ENCODE assay signal across 8 cellular contexts in genomic region chr5:181217805-181218065, GRCh38. TPM values are rescaled to one million over a fixed set of nuclear protein-coding genes. Genes with fewer than 3 reads are reported as not detected.
DNase-seq lines count a peak whose midpoint lies in the region; ATAC-seq, FAIRE-seq and TF ChIP-seq lines count a peak whose summit lies in the region.

No MANE protein-coding gene starts in this region.

- TF ChIP-seq EP300 in HepG2 (IDR thresholded peaks at IDR 0.05; ENCODE audit: low read depth in 2 of 2, low read length in 2 of 2) (no peak), HepG2 (CRISPR knock-in tag; IDR thresholded peaks at IDR 0.05; ENCODE audit: borderline replicate concordance) (no peak)

- in situ Hi-C loops in HepG2 (cut with HindIII; ENCODE audit: extremely low pct_ligation_motif_present, low pct_unique_long_range_greater_than_20kb) = no loop called here

- H3K4me3 ChIP-seq in HUES64 (ENCODE audit: low read length) = peak overlapping the region; percentile 73
- H3K4me3 ChIP-seq in astrocyte (ENCODE audit: insufficient read depth, low read depth, low read length) = peak overlapping the region; percentile 41
- H3K4me3 ChIP-seq in HepG2 (replicated peaks in 1 of 3; ENCODE audit: insufficient read depth in 1 of 3, low read depth in 2 of 3, low read length in 3 of 3) = peak overlapping the region; percentile 49 to 78 (median 67)
- H3K4me3 ChIP-seq in thymus (ENCODE audit: low read length) = peak overlapping the region; percentile 51

- peak overlapping the region; percentile 73 for H3K27ac Mint-ChIP-seq in astrocyte (ENCODE audit: unreplicated experiment)

- 6% methylated on average over 13 of the region's 13 CpGs for WGBS in HUES64
- under 1% methylated on average over 13 of the region's 13 CpGs for WGBS in HepG2 (ENCODE audit: low lambda C conversion rate)
- 2% methylated on average over 13 of the region's 13 CpGs for WGBS in thymus

- no peaks in the 10 kb centered on the region for H3K9me3 Mint-ChIP-seq in astrocyte (ENCODE audit: unreplicated experiment)

- H3K9ac ChIP-seq in HUES64 (ENCODE audit: low read depth, low read length) = no peak overlapping the region
- H3K9ac ChIP-seq in astrocyte (ENCODE audit: low read length) = no peak overlapping the region
- no peak overlapping the region for H3K9ac ChIP-seq in HepG2 (ENCODE audit: insufficient read depth, low read depth, low read length)

- H3K9me3 ChIP-seq in HUES64 (ENCODE audit: insufficient read depth, low read depth, low read length) (no peaks in the 10 kb centered on the region), astrocyte (ENCODE audit: insufficient read depth, low read depth, low read length) (no peaks in the 10 kb centered on the region), HepG2 (ENCODE audit: low read length) (no peaks in the 10 kb centered on the region), thymus (ENCODE audit: control insufficient read depth) (no peaks in the 10 kb centered on the region)

- H3K79me2 ChIP-seq in astrocyte (ENCODE audit: insufficient read depth, low read length) (no peaks in the 10 kb centered on the region), HepG2 (ENCODE audit: insufficient read depth, low read length) (no peaks in the 10 kb centered on the region)

- ATAC-seq in GM21360 (IDR thresholded peaks at IDR 0.05; ENCODE audit: unreplicated experiment) = peak; percentile 9
- ATAC-seq in HepG2 = peak; percentile 7

- no peak for TF ChIP-seq RAD21 in HepG2 (CRISPR knock-in tag; IDR thresholded peaks at IDR 0.05)

- TF ChIP-seq CTCF in astrocyte (IDR thresholded peaks at IDR 0.05; ENCODE audit: insufficient read depth, low read depth, low read length) (no peak), HepG2 (CRISPR knock-in tag; IDR thresholded peaks at IDR 0.05) (no peak)

- DNase-seq in astrocyte (ENCODE audit: low read depth) (no peak), HepG2 (ENCODE audit: low spot score) (no peak), superior temporal gyrus (ENCODE audit: extremely low spot score) (no peak), NCI-H2196 (lab: John Stamatoyannopoulos, UW; ENCODE audit: unreplicated experiment) (no peak), H54 (ENCODE audit: insufficient read length, low spot score) (no peak)

- H3K27me3 ChIP-seq in HUES64 (ENCODE audit: insufficient read depth, low read length) (peaks cover 30% of the 10 kb centered on the region), astrocyte (ENCODE audit: insufficient read depth, low read length) (peaks cover under 1% of the 10 kb centered on the region), HepG2 (ENCODE audit: control insufficient read depth in 1 of 2, insufficient read depth in 2 of 2, low read length in 2 of 2) (peaks cover 0 to 2% of the 10 kb centered on the region in 2 experiments; a peak in 2 of 5 replicates), thymus (ENCODE audit: control insufficient read depth, insufficient read depth) (peaks cover 7% of the 10 kb centered on the region)

- POLR2A ChIA-PET in HepG2 (lab: Yijun Ruan, JAX) = interaction anchor here (0.9 kb wide), 1 partner anchor 10 kb away, joined by 3 read pairs; no protein-coding TSS in a partner anchor

- BruUV-seq in HepG2 (replicated peaks; lab: Mats Ljungman, UMichigan) = no TSS peak

- intact Hi-C loops in HepG2 (cut with micrococcal nuclease; ENCODE audit: unreplicated experiment) = loop anchor here (1.0 kb wide), 1 partner anchor 11 kb away; no protein-coding TSS in a partner anchor

- no peaks in the 10 kb centered on the region for H3K4me1 ChIP-seq in HUES64 (ENCODE audit: insufficient read depth, low read length)
- H3K4me1 ChIP-seq in astrocyte (ENCODE audit: insufficient read depth, low read length) = peaks cover 17% of the 10 kb centered on the region
- peaks cover 35% of the 10 kb centered on the region for H3K4me1 ChIP-seq in HepG2 (ENCODE audit: insufficient read depth, low read length)
- H3K4me1 ChIP-seq in thymus (ENCODE audit: control insufficient read depth, insufficient read depth, low read length) = peaks cover 18% of the 10 kb centered on the region

- FAIRE-seq in astrocyte (lab: Jason Lieb, UNC) = no peak
- no peak for FAIRE-seq in HepG2 (lab: Jason Lieb, UNC)
- FAIRE-seq in H54 (lab: Jason Lieb, UNC) = no peak

- TF ChIP-seq POLR2A in HepG2 (IDR thresholded peaks at IDR 0.05; ENCODE audit: insufficient read depth in 1 of 2, low read depth in 2 of 2, low read length in 2 of 2) = no peak
- no peak for TF ChIP-seq POLR2A in H54 (IDR thresholded peaks at IDR 0.05; ENCODE audit: low read depth, low read length)

- H4K20me1 ChIP-seq in astrocyte (ENCODE audit: insufficient read depth, low read length) (peaks cover 5% of the 10 kb centered on the region), HepG2 (ENCODE audit: insufficient read depth, low read length) (no peaks in the 10 kb centered on the region)

- peak overlapping the region; percentile 85 for H3K4me3 Mint-ChIP-seq in astrocyte (ENCODE audit: unreplicated experiment)

- H2AFZ ChIP-seq in astrocyte (ENCODE audit: low read depth, low read length) (peak overlapping the region; percentile 86), HepG2 (ENCODE audit: low read length) (no peak overlapping the region)

- no peak overlapping the region for H3K27ac ChIP-seq in HUES64 (ENCODE audit: low read depth, low read length)
- no peak overlapping the region for H3K27ac ChIP-seq in astrocyte (ENCODE audit: low read depth, low read length)
- H3K27ac ChIP-seq in HepG2 (ENCODE audit: extremely low read length, insufficient read depth, low read length) = peak overlapping the region; percentile 21
- peak overlapping the region; percentile 75 for H3K27ac ChIP-seq in thymus (ENCODE audit: low read depth)

- H3K27me3 Mint-ChIP-seq in astrocyte (ENCODE audit: low read depth, unreplicated experiment) = peaks cover 5% of the 10 kb centered on the region

- peak overlapping the region; percentile 83 for H3K4me2 ChIP-seq in astrocyte (ENCODE audit: low read length)
- peak overlapping the region; percentile 95 for H3K4me2 ChIP-seq in HepG2 (ENCODE audit: low read depth, low read length)

- H3K36me3 Mint-ChIP-seq in astrocyte (ENCODE audit: low read depth, unreplicated experiment) = no peaks in the 10 kb centered on the region

- H3K36me3 ChIP-seq in HUES64 (ENCODE audit: insufficient read depth, low read length) (no peaks in the 10 kb centered on the region), astrocyte (ENCODE audit: insufficient read depth, low read length) (no peaks in the 10 kb centered on the region), HepG2 (replicated peaks in 1 of 2; ENCODE audit: control insufficient read depth in 1 of 2, insufficient read depth in 2 of 2, low read length in 2 of 2) (no peaks in the 10 kb centered on the region), thymus (ENCODE audit: control insufficient read depth, insufficient read depth) (no peaks in the 10 kb centered on the region)

- CTCF ChIA-PET in HepG2 (lab: Yijun Ruan, JAX; ENCODE audit: low intra/inter-chr PET ratio, low total read pairs) = no interaction called here

- H3K4me1 Mint-ChIP-seq in astrocyte (ENCODE audit: low read depth, unreplicated experiment) = peaks cover 4% of the 10 kb centered on the region

RNA-seq across cellular contexts. Expression of gene TRIM41, which starts 5.3 kb away (rescaled TPM):
- polyA plus RNA-seq in HUES64 (2013, experiment 1 of 2) = 13.2 TPM
- 12.2 TPM for polyA plus RNA-seq in HUES64 (2013, experiment 2 of 2)
- total RNA-seq in astrocyte (20.9 and 21.8 TPM in 2 replicates), HepG2 (2016; rRNA removed; fragmentation: Illumina TruSeq; extraction: Trizol) (10.9 and 16.7 TPM in 2 replicates)
- total RNA-seq in HepG2 (2016; cell fraction: cytosol; rRNA removed; fragmentation: Illumina TruSeq; extraction: Trizol; ENCODE audit: low read depth) = 3.4 and 3.6 TPM in 2 replicates
- 12.4 and 16.7 TPM in 2 replicates for total RNA-seq in HepG2 (2016; cell fraction: insoluble cytoplasmic fraction; rRNA removed; fragmentation: Illumina TruSeq; extraction: Trizol)
- 9.1 and 9.7 TPM in 2 replicates for total RNA-seq in HepG2 (2016; cell fraction: membrane; rRNA removed; fragmentation: Illumina TruSeq; extraction: Trizol)
- 11.4 and 13.1 TPM in 2 replicates for total RNA-seq in HepG2 (2016; cell fraction: nucleus; rRNA removed; fragmentation: Illumina TruSeq; extraction: Trizol)
- polyA plus RNA-seq in HepG2 (2011; rRNA removed) (10.2 and 10.9 TPM in 2 replicates), thymus (25.8 TPM)
- 5.4 and 6.4 TPM in 2 replicates for polyA plus RNA-seq in HepG2 (2011; cell fraction: cytosol; rRNA removed)
- 66.0 and 81.3 TPM in 2 replicates for polyA plus RNA-seq in HepG2 (2011; cell fraction: nucleus; rRNA removed)
- polyA plus RNA-seq in HepG2 (2012) = 10.5 and 10.9 TPM in 2 replicates
- polyA plus RNA-seq in HepG2 (2016; cell fraction: cytosol; fragmentation: Illumina TruSeq; extraction: Trizol; ENCODE audit: low read depth) = 2.6 and 3.0 TPM in 2 replicates
- polyA plus RNA-seq in HepG2 (2016; cell fraction: insoluble cytoplasmic fraction; fragmentation: Illumina TruSeq; extraction: Trizol; ENCODE audit: low read depth) = 15.2 and 16.5 TPM in 2 replicates
- 7.8 and 8.3 TPM in 2 replicates for polyA plus RNA-seq in HepG2 (2016; cell fraction: membrane; fragmentation: Illumina TruSeq; extraction: Trizol; ENCODE audit: low read depth)
- 28.6 and 33.8 TPM in 2 replicates for polyA plus RNA-seq in HepG2 (2016; cell fraction: nucleus; fragmentation: Illumina TruSeq; extraction: Trizol; ENCODE audit: insufficient read depth, low read depth)
- 7.5 and 14.8 TPM in 2 replicates for polyA minus RNA-seq in HepG2 (2011; rRNA and poly(A)+ RNA removed; ENCODE audit: low replicate concordance)
- 3.3 and 3.7 TPM in 2 replicates for polyA minus RNA-seq in HepG2 (2011; cell fraction: cytosol; rRNA and poly(A)+ RNA removed)
- 17.4 and 18.8 TPM in 2 replicates for polyA minus RNA-seq in HepG2 (2011; cell fraction: nucleus; rRNA and poly(A)+ RNA removed)

RNA-seq across cellular contexts. Expression of gene TRIM7, which starts 12.7 kb away (rescaled TPM):
- not detected for polyA plus RNA-seq in HUES64 (2013, experiment 1 of 2)
- polyA plus RNA-seq in HUES64 (2013, experiment 2 of 2) = 0.25 TPM
- total RNA-seq in astrocyte (0.22 and 0.27 TPM in 2 replicates), HepG2 (2016; rRNA removed; fragmentation: Illumina TruSeq; extraction: Trizol) (not detected in 2 replicates)
- not detected in 2 replicates for total RNA-seq in HepG2 (2016; cell fraction: cytosol; rRNA removed; fragmentation: Illumina TruSeq; extraction: Trizol; ENCODE audit: low read depth)
- total RNA-seq in HepG2 (2016; cell fraction: insoluble cytoplasmic fraction; rRNA removed; fragmentation: Illumina TruSeq; extraction: Trizol) = not detected in 2 replicates
- not detected in 2 replicates for total RNA-seq in HepG2 (2016; cell fraction: membrane; rRNA removed; fragmentation: Illumina TruSeq; extraction: Trizol)
- total RNA-seq in HepG2 (2016; cell fraction: nucleus; rRNA removed; fragmentation: Illumina TruSeq; extraction: Trizol) = not detected in 2 replicates
- polyA plus RNA-seq in HepG2 (2011; rRNA removed) (0.10 and 0.13 TPM in 2 replicates), thymus (5.3 TPM)
- 0.11 and 0.13 TPM in 2 replicates for polyA plus RNA-seq in HepG2 (2011; cell fraction: cytosol; rRNA removed)
- 0.16 and 0.29 TPM in 2 replicates for polyA plus RNA-seq in HepG2 (2011; cell fraction: nucleus; rRNA removed)
- 0.13 TPM in 1 of 2 replicates, not detected in the other for polyA plus RNA-seq in HepG2 (2012)
- polyA plus RNA-seq in HepG2 (2016; cell fraction: cytosol; fragmentation: Illumina TruSeq; extraction: Trizol; ENCODE audit: low read depth) = not detected in 2 replicates
- polyA plus RNA-seq in HepG2 (2016; cell fraction: insoluble cytoplasmic fraction; fragmentation: Illumina TruSeq; extraction: Trizol; ENCODE audit: low read depth) = not detected in 2 replicates
- 0.23 TPM in 1 of 2 replicates, not detected in the other for polyA plus RNA-seq in HepG2 (2016; cell fraction: membrane; fragmentation: Illumina TruSeq; extraction: Trizol; ENCODE audit: low read depth)
- polyA plus RNA-seq in HepG2 (2016; cell fraction: nucleus; fragmentation: Illumina TruSeq; extraction: Trizol; ENCODE audit: insufficient read depth, low read depth) = not detected in 2 replicates
- polyA minus RNA-seq in HepG2 (2011; rRNA and poly(A)+ RNA removed; ENCODE audit: low replicate concordance) = 10.8 TPM in 1 of 2 replicates, not detected in the other
- 0.88 TPM in 1 of 2 replicates, not detected in the other for polyA minus RNA-seq in HepG2 (2011; cell fraction: cytosol; rRNA and poly(A)+ RNA removed)
- polyA minus RNA-seq in HepG2 (2011; cell fraction: nucleus; rRNA and poly(A)+ RNA removed) = 1.2 TPM in 1 of 2 replicates, not detected in the other

RNA-seq across cellular contexts. Expression of gene RACK1, which starts 26.0 kb away (rescaled TPM):
- 2,091 TPM for polyA plus RNA-seq in HUES64 (2013, experiment 1 of 2)
- polyA plus RNA-seq in HUES64 (2013, experiment 2 of 2) = 2,124 TPM
- total RNA-seq in astrocyte (1,553 and 1,656 TPM in 2 replicates), HepG2 (2016; rRNA removed; fragmentation: Illumina TruSeq; extraction: Trizol) (2,514 and 3,226 TPM in 2 replicates)
- 4,063 and 4,402 TPM in 2 replicates for total RNA-seq in HepG2 (2016; cell fraction: cytosol; rRNA removed; fragmentation: Illumina TruSeq; extraction: Trizol; ENCODE audit: low read depth)
- 2,554 and 3,310 TPM in 2 replicates for total RNA-seq in HepG2 (2016; cell fraction: insoluble cytoplasmic fraction; rRNA removed; fragmentation: Illumina TruSeq; extraction: Trizol)
- total RNA-seq in HepG2 (2016; cell fraction: membrane; rRNA removed; fragmentation: Illumina TruSeq; extraction: Trizol) = 5,165 and 5,275 TPM in 2 replicates
- total RNA-seq in HepG2 (2016; cell fraction: nucleus; rRNA removed; fragmentation: Illumina TruSeq; extraction: Trizol) = 943 and 1,018 TPM in 2 replicates
- polyA plus RNA-seq in HepG2 (2011; rRNA removed) (6,141 and 6,693 TPM in 2 replicates), thymus (2,214 TPM)
- polyA plus RNA-seq in HepG2 (2011; cell fraction: cytosol; rRNA removed) = 6,517 and 7,296 TPM in 2 replicates
- 2,166 and 2,467 TPM in 2 replicates for polyA plus RNA-seq in HepG2 (2011; cell fraction: nucleus; rRNA removed)
- 4,104 and 4,114 TPM in 2 replicates for polyA plus RNA-seq in HepG2 (2012)
- 3,699 and 3,997 TPM in 2 replicates for polyA plus RNA-seq in HepG2 (2016; cell fraction: cytosol; fragmentation: Illumina TruSeq; extraction: Trizol; ENCODE audit: low read depth)
- polyA plus RNA-seq in HepG2 (2016; cell fraction: insoluble cytoplasmic fraction; fragmentation: Illumina TruSeq; extraction: Trizol; ENCODE audit: low read depth) = 3,545 and 3,580 TPM in 2 replicates
- 4,862 and 5,343 TPM in 2 replicates for polyA plus RNA-seq in HepG2 (2016; cell fraction: membrane; fragmentation: Illumina TruSeq; extraction: Trizol; ENCODE audit: low read depth)
- polyA plus RNA-seq in HepG2 (2016; cell fraction: nucleus; fragmentation: Illumina TruSeq; extraction: Trizol; ENCODE audit: insufficient read depth, low read depth) = 1,515 and 1,598 TPM in 2 replicates
- polyA minus RNA-seq in HepG2 (2011; rRNA and poly(A)+ RNA removed; ENCODE audit: low replicate concordance) = 10,364 and 11,951 TPM in 2 replicates
- polyA minus RNA-seq in HepG2 (2011; cell fraction: cytosol; rRNA and poly(A)+ RNA removed) = 2,548 and 2,636 TPM in 2 replicates
- polyA minus RNA-seq in HepG2 (2011; cell fraction: nucleus; rRNA and poly(A)+ RNA removed) = 1,064 and 1,481 TPM in 2 replicates

RNA-seq across cellular contexts. Expression of gene TRIM52, which starts 43.2 kb away (rescaled TPM):
- polyA plus RNA-seq in HUES64 (2013, experiment 1 of 2) = 2.7 TPM
- 3.6 TPM for polyA plus RNA-seq in HUES64 (2013, experiment 2 of 2)
- total RNA-seq in astrocyte (6.5 and 7.3 TPM in 2 replicates), HepG2 (2016; rRNA removed; fragmentation: Illumina TruSeq; extraction: Trizol) (5.7 and 7.2 TPM in 2 replicates)
- 0.20 and 0.44 TPM in 2 replicates for total RNA-seq in HepG2 (2016; cell fraction: cytosol; rRNA removed; fragmentation: Illumina TruSeq; extraction: Trizol; ENCODE audit: low read depth)
- total RNA-seq in HepG2 (2016; cell fraction: insoluble cytoplasmic fraction; rRNA removed; fragmentation: Illumina TruSeq; extraction: Trizol) = 5.4 and 6.0 TPM in 2 replicates
- 2.1 and 2.2 TPM in 2 replicates for total RNA-seq in HepG2 (2016; cell fraction: membrane; rRNA removed; fragmentation: Illumina TruSeq; extraction: Trizol)
- total RNA-seq in HepG2 (2016; cell fraction: nucleus; rRNA removed; fragmentation: Illumina TruSeq; extraction: Trizol) = 10.3 and 12.8 TPM in 2 replicates
- polyA plus RNA-seq in HepG2 (2011; rRNA removed) (11.6 and 11.7 TPM in 2 replicates), thymus (35.2 TPM)
- polyA plus RNA-seq in HepG2 (2011; cell fraction: cytosol; rRNA removed) = 4.4 and 5.3 TPM in 2 replicates
- polyA plus RNA-seq in HepG2 (2011; cell fraction: nucleus; rRNA removed) = 16.4 and 22.4 TPM in 2 replicates
- 9.0 and 15.2 TPM in 2 replicates for polyA plus RNA-seq in HepG2 (2012)
- polyA plus RNA-seq in HepG2 (2016; cell fraction: cytosol; fragmentation: Illumina TruSeq; extraction: Trizol; ENCODE audit: low read depth) = 0.20 and 0.26 TPM in 2 replicates
- 5.4 and 5.6 TPM in 2 replicates for polyA plus RNA-seq in HepG2 (2016; cell fraction: insoluble cytoplasmic fraction; fragmentation: Illumina TruSeq; extraction: Trizol; ENCODE audit: low read depth)
- 0.95 and 1.1 TPM in 2 replicates for polyA plus RNA-seq in HepG2 (2016; cell fraction: membrane; fragmentation: Illumina TruSeq; extraction: Trizol; ENCODE audit: low read depth)
- 27.9 and 33.0 TPM in 2 replicates for polyA plus RNA-seq in HepG2 (2016; cell fraction: nucleus; fragmentation: Illumina TruSeq; extraction: Trizol; ENCODE audit: insufficient read depth, low read depth)
- polyA minus RNA-seq in HepG2 (2011; rRNA and poly(A)+ RNA removed; ENCODE audit: low replicate concordance) = 9.3 and 15.7 TPM in 2 replicates
- 2.7 and 3.2 TPM in 2 replicates for polyA minus RNA-seq in HepG2 (2011; cell fraction: cytosol; rRNA and poly(A)+ RNA removed)
- polyA minus RNA-seq in HepG2 (2011; cell fraction: nucleus; rRNA and poly(A)+ RNA removed) = 22.7 and 24.9 TPM in 2 replicates

Comparison
In these comparisons a context has a peak if more than half of its experiments do, and no peak if none do; other contexts are left out.
1. H3K27ac ChIP-seq: peak in HepG2 (single experiment) and thymus (single experiment); none in HUES64 (single experiment) and astrocyte (single experiment).
2. Peak in every context shown above with its lines, with median percentiles within 50 percentile points of each other: H3K4me3 ChIP-seq.